ENCODE assay signal across 16 cellular contexts in genomic region chr11:63686912-63687311, GRCh38.
"Had no signal": no experiment of that assay in that cellular context is flagged by ENCODE, and none has a peak within 500 bp of the region (broad histone marks: within the 10 kb centered on the region; RNA-seq: fewer than 3 reads in every experiment).

No MANE protein-coding gene starts in this region.

- H3K9me3 ChIP-seq: thoracic aorta had no signal

- DNase-seq: activated CD4-positive, alpha-beta memory T cell treated with anti-CD3 and anti-CD28 coated beads, Interleukin-2, amount 10 ng/mL, durations not matched to agents 7 days and 5 days; activated CD4-positive, alpha-beta T cell treated with anti-CD3 and anti-CD28 coated beads for 36 hours; activated naive CD4-positive, alpha-beta T cell treated with Interleukin-2 at 50 U/mL for 16 hours; activated T-cell treated with anti-CD3 and anti-CD28 coated beads, Interleukin-2, amount 50 U/mL, for 72 hours; caudate nucleus; effector memory CD8-positive, alpha-beta T cell; left cardiac atrium; stimulated activated CD4-positive, alpha-beta T cell treated with anti-CD3 and anti-CD28 coated beads, Interleukin-2, amount 100 ng/mL, for 48 hours; stimulated activated naive CD4-positive, alpha-beta T cell treated with Interleukin-2 at 50 U/mL for 16 hours; T-helper 1 cell had no signal

- H3K27me3 Mint-ChIP-seq: activated CD4-positive, alpha-beta memory T cell treated with anti-CD3 and anti-CD28 coated beads, Interleukin-2, amount 10 ng/mL, durations not matched to agents 7 days and 5 days; activated CD4-positive, alpha-beta T cell treated with anti-CD3 and anti-CD28 coated beads for 36 hours; effector memory CD8-positive, alpha-beta T cell had no signal

- H3K27ac ChIP-seq: coronary artery, parathyroid adenoma, thoracic aorta, VCaP had no signal

- H3K27ac Mint-ChIP-seq: activated CD4-positive, alpha-beta memory T cell treated with anti-CD3 and anti-CD28 coated beads, Interleukin-2, amount 10 ng/mL, durations not matched to agents 7 days and 5 days; effector memory CD8-positive, alpha-beta T cell; nephron had no signal

- H3K36me3 ChIP-seq: thoracic aorta had no signal

- ATAC-seq: effector memory CD8-positive, alpha-beta T cell; left cardiac atrium had no signal

- H3K9me3 Mint-ChIP-seq: activated CD4-positive, alpha-beta memory T cell treated with anti-CD3 and anti-CD28 coated beads, Interleukin-2, amount 10 ng/mL, durations not matched to agents 7 days and 5 days; activated T-cell treated with anti-CD3 and anti-CD28 coated beads, Interleukin-2, amount 50 U/mL, for 72 hours; effector memory CD8-positive, alpha-beta T cell; nephron had no signal

- H3K4me3 Mint-ChIP-seq: activated CD4-positive, alpha-beta memory T cell treated with anti-CD3 and anti-CD28 coated beads, Interleukin-2, amount 10 ng/mL, durations not matched to agents 7 days and 5 days; activated CD4-positive, alpha-beta T cell treated with anti-CD3 and anti-CD28 coated beads for 36 hours; effector memory CD8-positive, alpha-beta T cell; nephron had no signal

- H3K4me3 ChIP-seq: coronary artery, lung, thoracic aorta had no signal

- H3K4me1 ChIP-seq: parathyroid adenoma had no signal
